Comparison of ENCODE assay signal across 8 cellular contexts in genomic region chrX:43654431-43655150, GRCh38. TPM values are rescaled to one million over a fixed set of nuclear protein-coding genes. Genes with fewer than 3 reads are reported as not detected.
A peak's percentile ranks its signal among the peaks of the same experiment; 100 is the strongest.
DNase-seq lines count a peak whose midpoint lies in the region; ATAC-seq, FAIRE-seq and TF ChIP-seq lines count a peak whose summit lies in the region.

No MANE protein-coding gene starts in this region.

- CTCF ChIA-PET in AG04449 (lab: Yijun Ruan, JAX), result no interaction called here

- peak; percentile 97 for ATAC-seq in GM18907 (IDR thresholded peaks at IDR 0.05; ENCODE audit: unreplicated experiment)
- ATAC-seq in HG03175 (IDR thresholded peaks at IDR 0.05; ENCODE audit: unreplicated experiment), result peak; percentile 94

- DNase-seq in AG04449 (ENCODE audit: low read depth, low spot score) (no peak), NCI-H345 treated with DMSO at 0.1 percent for 48 hours (lab: John Stamatoyannopoulos, UW; ENCODE audit: unreplicated experiment) (peak; percentile 72), cerebellum (ENCODE audit: low spot score) (peak; percentile 91), keratinocyte (ENCODE audit: low read depth, low spot score) (no peak)
- peak; percentile 59 to 68 for DNase-seq in activated CD4-positive, alpha-beta T cell treated with anti-CD3 and anti-CD28 coated beads for 24 hours (ENCODE audit: low read depth in 2 of 2)
- DNase-seq in stimulated activated CD4-positive, alpha-beta T cell treated with anti-CD3 and anti-CD28 coated beads, Interleukin-12 subunit alpha, Interleukin-12 subunit beta, amount 100 ng/mL, for 48 hours (ENCODE audit: low read depth in 2 of 3, low spot score in 1 of 3), result peak; percentile 63 to 75 (median 69)

- POLR2A ChIA-PET in AG04449 (lab: Yijun Ruan, JAX), result no interaction called here

- H3K4me2 ChIP-seq in keratinocyte (ENCODE audit: control insufficient read depth, extremely low read depth, insufficient read depth, low read depth, low read length), result peak overlapping the region; percentile 93

- no peaks in the 10 kb centered on the region for H3K9me3 ChIP-seq in keratinocyte (ENCODE audit: control insufficient read depth, low read depth, low read length)

- peaks cover 6% of the 10 kb centered on the region for H3K4me1 ChIP-seq in keratinocyte (ENCODE audit: control insufficient read depth, extremely low read depth, insufficient read depth, low read length)

- H3K27me3 ChIP-seq in keratinocyte (ENCODE audit: control insufficient read depth, extremely low read depth, insufficient read depth, low read length), result no peaks in the 10 kb centered on the region

- FAIRE-seq in keratinocyte (lab: Jason Lieb, UNC), result no peak

- H3K9ac ChIP-seq in keratinocyte (ENCODE audit: control insufficient read depth, extremely low read depth, insufficient read depth, low read length), result peak overlapping the region; percentile 90

- H3K4me3 ChIP-seq in AG04449 (ENCODE audit: low read depth, low read length), result peak overlapping the region; percentile 55
- H3K4me3 ChIP-seq in keratinocyte (ENCODE audit: control insufficient read depth in 2 of 3, extremely low read depth in 1 of 3, insufficient read depth in 2 of 3, low read depth in 1 of 3, low read length in 3 of 3), result peak overlapping the region; percentile 59 to 81 (median 74)

- TF ChIP-seq CTCF in AG04449 (IDR thresholded peaks at IDR 0.05; ENCODE audit: insufficient read depth, low read length, missing control alignments), result peak; percentile 20
- TF ChIP-seq CTCF in keratinocyte (optimal IDR thresholded peaks at IDR 0.05 in 1 of 3, IDR thresholded peaks at IDR 0.05 in 1 of 3, conservative IDR thresholded peaks at IDR 0.05 in 1 of 3; ENCODE audit: extremely low read depth in 1 of 3, insufficient read depth in 2 of 3, low read length in 3 of 3), result peak in 2 of 3 experiments; percentile 34 to 47

- H2AFZ ChIP-seq in keratinocyte (ENCODE audit: control insufficient read depth, low read length), result peak overlapping the region; percentile 66

- no peaks in the 10 kb centered on the region for H3K36me3 ChIP-seq in keratinocyte (ENCODE audit: control insufficient read depth in 2 of 2, extremely low read depth in 1 of 2, insufficient read depth in 2 of 2, low read length in 2 of 2)

- no peaks in the 10 kb centered on the region for H3K9me1 ChIP-seq in keratinocyte (ENCODE audit: control insufficient read depth, extremely low read depth, insufficient read depth, low read length)

- peak overlapping the region; percentile 90 for H3K27ac ChIP-seq in keratinocyte (ENCODE audit: control insufficient read depth, insufficient read depth, low read length)

- dilution Hi-C loops in keratinocyte (cut with MboI; ENCODE audit: extremely low pct_ligation_motif_present, low sequenced_read_pairs), result no loop called here

- H4K20me1 ChIP-seq in keratinocyte (ENCODE audit: control insufficient read depth, extremely low read depth, insufficient read depth, low read length), result no peaks in the 10 kb centered on the region

- H3K79me2 ChIP-seq in keratinocyte (ENCODE audit: control insufficient read depth, insufficient read depth, low read length), result peaks cover 21% of the 10 kb centered on the region

RNA-seq across cellular contexts. Expression of gene MAOA, which starts 1.5 kb away (rescaled TPM):
- 11.3 TPM for total RNA-seq in cerebellum
- polyA plus RNA-seq in keratinocyte, result 49.4 to 69.7 TPM (median 63.2 TPM) in 3 replicates
- polyA plus RNA-seq in keratinocyte (2011; ENCODE audit: low read depth), result 37.8 TPM
- polyA plus RNA-seq in keratinocyte (2011; cell fraction: cytosol; rRNA removed), result 50.1 and 74.1 TPM in 2 replicates
- polyA plus RNA-seq in keratinocyte (2011; cell fraction: nucleus; rRNA removed), result 49.4 and 56.3 TPM in 2 replicates
- 40.7 and 57.5 TPM in 2 replicates for polyA plus RNA-seq in keratinocyte (2012; ENCODE audit: low replicate concordance)
- polyA minus RNA-seq in keratinocyte, result 24.3 to 113 TPM (median 89.0 TPM) in 3 replicates
- 54.1 TPM for polyA minus RNA-seq in keratinocyte (2011; cell fraction: cytosol; rRNA and poly(A)+ RNA removed)
- 32.5 and 63.0 TPM in 2 replicates for polyA minus RNA-seq in keratinocyte (2011; cell fraction: nucleus; rRNA and poly(A)+ RNA removed)

Comparison
In these comparisons a context has a peak if more than half of its experiments do, and no peak if none do; other contexts are left out.
1. DNase-seq: peak in NCI-H345 treated with DMSO at 0.1 percent for 48 hours (single experiment), activated CD4-positive, alpha-beta T cell treated with anti-CD3 and anti-CD28 coated beads for 24 hours (2 of 2), cerebellum (single experiment) and stimulated activated CD4-positive, alpha-beta T cell treated with anti-CD3 and anti-CD28 coated beads, Interleukin-12 subunit alpha, Interleukin-12 subunit beta, amount 100 ng/mL, for 48 hours (3 of 3); none in AG04449 (single experiment) and keratinocyte (single experiment).